Comparison of ENCODE assay signal across 22 cellular contexts in genomic region chr12:77953515-77953914, GRCh38.
DNase-seq lines count a peak whose midpoint lies in the region; ATAC-seq and TF ChIP-seq lines count a peak whose summit lies in the region.
"Had no signal": no experiment of that assay in that cellular context is flagged by ENCODE, and none has a peak within 500 bp of the region (broad histone marks: within the 10 kb centered on the region; RNA-seq: fewer than 3 reads in every experiment).

No MANE protein-coding gene starts in this region.

- H2AFZ ChIP-seq in PC-9 (0 out of 2 replicates have a peak overlapping the region, but pooled peaks have one; percentile 39), neural progenitor cell (replicated peaks) (peak overlapping the region; percentile 70)
- H2AFZ ChIP-seq: GM23248 had no signal

- no peaks in the 10 kb centered on the region for H3K27me3 Mint-ChIP-seq in neural progenitor cell (ENCODE audit: insufficient read depth, low read depth)
- H3K27me3 Mint-ChIP-seq: CD4-positive, alpha-beta T cell had no signal

- CTCF ChIA-PET in AG04450 (lab: Charles Lee): interaction anchor here (1.0 to 1.2 kb wide), 2 partner anchors 28 kb away, joined by 3 to 8 read pairs; no protein-coding TSS in a partner anchor
- CTCF ChIA-PET in PC-9 (lab: Charles Lee): no interaction called here

- POLR2A ChIA-PET in AG04450 (lab: Yijun Ruan, JAX) (interaction anchor here (1.7 kb wide), 1 partner anchor 13 kb away, joined by 9 read pairs; no protein-coding TSS in a partner anchor), PC-9 (lab: Charles Lee; ENCODE audit: unreplicated experiment) (no interaction called here)

- no peak for TF ChIP-seq CTCF in AG04450 (IDR thresholded peaks at IDR 0.05; ENCODE audit: low read depth, low read length)
- no peak for TF ChIP-seq CTCF in PC-9 (conservative IDR thresholded peaks at IDR 0.05)
- no peak for TF ChIP-seq CTCF in neural progenitor cell (IDR thresholded peaks at IDR 0.05)

- H4K20me1 ChIP-seq in PC-9 (ENCODE audit: insufficient read depth) (no peaks in the 10 kb centered on the region), neural progenitor cell (ENCODE audit: low read depth) (no peaks in the 10 kb centered on the region)
- H4K20me1 ChIP-seq: BLaER1 had no signal

- no peak for ATAC-seq in left cardiac atrium
- ATAC-seq in HG03095 (IDR thresholded peaks at IDR 0.05; ENCODE audit: unreplicated experiment): no peak

- peaks cover 2% of the 10 kb centered on the region for H3K9me3 Mint-ChIP-seq in neural progenitor cell

- H3K4me1 ChIP-seq in PC-9 (replicated peaks; ENCODE audit: insufficient read depth): no peaks in the 10 kb centered on the region
- no peaks in the 10 kb centered on the region for H3K4me1 ChIP-seq in neural progenitor cell
- H3K4me1 ChIP-seq: BLaER1 had no signal

- peak overlapping the region; percentile 22 for H3K27ac ChIP-seq in AG04450 (ENCODE audit: low read depth, low read length)
- no peak overlapping the region for H3K27ac ChIP-seq in PC-9
- no peak overlapping the region for H3K27ac ChIP-seq in neural progenitor cell
- H3K27ac ChIP-seq: BLaER1, GM23248 had no signal

- peaks cover 2% of the 10 kb centered on the region for H3K36me3 Mint-ChIP-seq in neural progenitor cell

- H3K9me3 ChIP-seq in AG04450 (ENCODE audit: control insufficient read depth, insufficient read depth, low read length) (no peaks in the 10 kb centered on the region), PC-9 (ENCODE audit: insufficient read depth, low read depth) (no peaks in the 10 kb centered on the region), neural progenitor cell (ENCODE audit: low read depth) (no peaks in the 10 kb centered on the region)
- H3K9me3 ChIP-seq: BLaER1 had no signal

- no TSS peak for BruUV-seq in PC-9 (replicated peaks; lab: Mats Ljungman, UMichigan)

- H3K36me3 ChIP-seq in PC-9 (ENCODE audit: low read depth): no peaks in the 10 kb centered on the region
- H3K36me3 ChIP-seq in neural progenitor cell: no peaks in the 10 kb centered on the region
- H3K36me3 ChIP-seq: BLaER1 had no signal

- no peak overlapping the region for H3K27ac Mint-ChIP-seq in neural progenitor cell
- H3K27ac Mint-ChIP-seq: CD4-positive, alpha-beta T cell had no signal

- H3K4me3 ChIP-seq in AG04450 (ENCODE audit: low read depth, low read length): no peak overlapping the region
- H3K4me3 ChIP-seq in PC-9: no peak overlapping the region
- H3K4me3 ChIP-seq in neural progenitor cell: no peak overlapping the region
- H3K4me3 ChIP-seq: BLaER1, GM23248 had no signal

- H3K9me2 ChIP-seq in PC-9 (ENCODE audit: insufficient read depth): no peaks in the 10 kb centered on the region

- no peaks in the 10 kb centered on the region for H3K27me3 ChIP-seq in AG04450 (ENCODE audit: control insufficient read depth, insufficient read depth, low read length)
- H3K27me3 ChIP-seq in PC-9 (ENCODE audit: insufficient read depth, low read depth): no peaks in the 10 kb centered on the region
- H3K27me3 ChIP-seq in neural progenitor cell: no peaks in the 10 kb centered on the region
- H3K27me3 ChIP-seq: BLaER1 had no signal

- H3F3A ChIP-seq in PC-9 (ENCODE audit: insufficient read depth, low read depth) (no peaks in the 10 kb centered on the region), neural progenitor cell (ENCODE audit: low read depth) (no peaks in the 10 kb centered on the region)

- H3K4me3 Mint-ChIP-seq in neural progenitor cell: no peak overlapping the region
- H3K4me3 Mint-ChIP-seq: CD4-positive, alpha-beta T cell had no signal

- no peaks in the 10 kb centered on the region for H3K4me1 Mint-ChIP-seq in neural progenitor cell

- no peak for DNase-seq in AG04450 (ENCODE audit: low read depth, low spot score)
- DNase-seq in PC-9: no peak
- peak; percentile 66 for DNase-seq in glomerular visceral epithelial cell (ENCODE audit: extremely low spot score)
- no peak for DNase-seq in neural progenitor cell (ENCODE audit: low spot score)
- no peak for DNase-seq in activated gamma-delta T cell (lab: John Stamatoyannopoulos, UW)
- DNase-seq in left cardiac atrium: no peak
- DNase-seq in NCI-H82 treated with DMSO at 0.1 percent for 48 hours (lab: John Stamatoyannopoulos, UW; ENCODE audit: unreplicated experiment): no peak
- DNase-seq: 8988T; CD4-positive, alpha-beta T cell; DMS53; Karpas-422; NCI-H1092; NCI-H1417 treated with DMSO at 0.1 percent for 48 hours; NCI-H2081; NCI-H2171; NCI-H345; NCI-H510A treated with DMSO at 0.1 percent for 48 hours; NCI-H748 treated with DMSO at 0.1 percent for 48 hours; SHP77 treated with DMSO at 0.1 percent for 48 hours had no signal

- H3K9ac ChIP-seq in neural progenitor cell: no peak overlapping the region
- H3K9ac ChIP-seq: BLaER1, GM23248 had no signal

- H3K4me2 ChIP-seq in PC-9: no peak overlapping the region
- H3K4me2 ChIP-seq in neural progenitor cell: no peak overlapping the region
- H3K4me2 ChIP-seq: BLaER1 had no signal

- no peaks in the 10 kb centered on the region for H3K79me2 ChIP-seq in PC-9 (ENCODE audit: low read depth)
- no peaks in the 10 kb centered on the region for H3K79me2 ChIP-seq in neural progenitor cell (ENCODE audit: low read depth)

- intact Hi-C loops in PC-9 (cut with micrococcal nuclease; ENCODE audit: unreplicated experiment): no loop called here
- intact Hi-C loops in left cardiac atrium (cut with DNase I): no loop called here
